Comparison of ENCODE assay signal across 1 cellular context in genomic region chr6:13496508-13497180, GRCh38.
TF ChIP-seq lines count a peak whose summit lies in the region.

No MANE protein-coding gene starts in this region.

TF ChIP-seq in HepG2, 621 proteins besides CTCF, POLR2A, EP300 and RAD21 (continued from another document):
- TF ChIP-seq ZNF580 (CRISPR knock-in tag; IDR thresholded peaks at IDR 0.05; ENCODE audit: borderline replicate concordance, low read depth) (no peak), NRL (CRISPR knock-in tag; IDR thresholded peaks at IDR 0.05; ENCODE audit: borderline replicate concordance) (no peak)
TF ChIP-seq in HepG2: peak in this region for 0.
